In genomic region chr12:132657004-132657727, GRCh38 we compare ENCODE assay signal across 21 cellular contexts. TPM values are rescaled to one million over a fixed set of nuclear protein-coding genes. Genes with fewer than 3 reads are reported as not detected.
DNase-seq lines count a peak whose midpoint lies in the region; ATAC-seq and TF ChIP-seq lines count a peak whose summit lies in the region.
"Had no signal": no experiment of that assay in that cellular context is flagged by ENCODE, and none has a peak within 500 bp of the region (broad histone marks: within the 10 kb centered on the region; RNA-seq: fewer than 3 reads in every experiment).

No MANE protein-coding gene starts in this region.

- H3K79me2 ChIP-seq in GM23338 (replicated peaks; ENCODE audit: insufficient read depth), result no peaks in the 10 kb centered on the region
- H3K79me2 ChIP-seq in OCI-LY7 (ENCODE audit: insufficient read depth, low read depth, low read length), result no peaks in the 10 kb centered on the region

- H3K36me3 Mint-ChIP-seq in GM23338 (ENCODE audit: low read depth), result peaks cover 89% of the 10 kb centered on the region
- peaks cover 62% of the 10 kb centered on the region for H3K36me3 Mint-ChIP-seq in T-helper 2 cell treated with Interferon-gamma antibody and Interleukin-4, amounts not matched to agents 5 μg/mL and 100 μg/mL, for 36 hours (ENCODE audit: low read depth)

- H3K4me1 ChIP-seq in GM23338 (ENCODE audit: insufficient read depth) (no peaks in the 10 kb centered on the region), OCI-LY7 (ENCODE audit: insufficient read depth, low read length, poor library complexity, severe bottlenecking) (no peaks in the 10 kb centered on the region)

- H3K27ac ChIP-seq in GM23338 (ENCODE audit: low read depth) (0 out of 2 replicates have a peak overlapping the region, but pooled peaks have one; percentile 26), OCI-LY7 (ENCODE audit: low read depth, low read length, poor library complexity, severe bottlenecking) (no peak overlapping the region)
- H3K27ac ChIP-seq: SK-N-MC, thoracic aorta had no signal

- H3K27me3 Mint-ChIP-seq in GM23338 (ENCODE audit: insufficient read depth, low read depth, poor library complexity), result peaks cover 2% of the 10 kb centered on the region
- H3K27me3 Mint-ChIP-seq in T-helper 2 cell treated with Interferon-gamma antibody and Interleukin-4, amounts not matched to agents 5 μg/mL and 100 μg/mL, for 36 hours (ENCODE audit: low read depth), result no peaks in the 10 kb centered on the region
- H3K27me3 Mint-ChIP-seq: activated CD8-positive, alpha-beta T cell treated with anti-CD3 and anti-CD28 coated beads for 36 hours; CD8-positive, alpha-beta memory T cell had no signal

- H3K9me2 ChIP-seq in GM23338 (ENCODE audit: insufficient read depth), result no peaks in the 10 kb centered on the region
- no peaks in the 10 kb centered on the region for H3K9me2 ChIP-seq in OCI-LY7 (ENCODE audit: insufficient read depth, low read length)

- no peaks in the 10 kb centered on the region for H3K27me3 ChIP-seq in GM23338 (ENCODE audit: insufficient read depth)

- no peak overlapping the region for H2AFZ ChIP-seq in GM23338
- no peak overlapping the region for H2AFZ ChIP-seq in OCI-LY7 (ENCODE audit: low read length)

- H4K20me1 ChIP-seq in GM23338 (replicated peaks; ENCODE audit: insufficient read depth) (peaks cover 6% of the 10 kb centered on the region), OCI-LY7 (ENCODE audit: insufficient read depth, low read length) (no peaks in the 10 kb centered on the region)

- no peaks in the 10 kb centered on the region for H3K9me3 Mint-ChIP-seq in GM23338
- no peaks in the 10 kb centered on the region for H3K9me3 Mint-ChIP-seq in T-helper 2 cell treated with Interferon-gamma antibody and Interleukin-4, amounts not matched to agents 5 μg/mL and 100 μg/mL, for 36 hours
- H3K9me3 Mint-ChIP-seq: activated CD8-positive, alpha-beta T cell treated with anti-CD3 and anti-CD28 coated beads for 36 hours; CD8-positive, alpha-beta memory T cell; H9 had no signal

- H3F3A ChIP-seq in GM23338 (replicated peaks; ENCODE audit: low read depth), result 0 out of 2 replicates have a peak, but pooled peaks cover 12% of the 10 kb centered on the region

- POLR2A ChIA-PET in OCI-LY7 (lab: Charles Lee), result interaction anchor here (0.6 kb wide), 1 partner anchor 14 kb away, joined by 4 read pairs; no protein-coding TSS in a partner anchor

- CTCF ChIA-PET in OCI-LY7 (lab: Charles Lee; ENCODE audit: unreplicated experiment), result interaction anchor here (0.6 kb wide), 1 partner anchor 28 kb away, joined by 3 read pairs; no protein-coding TSS in a partner anchor

- no peak overlapping the region for H3K27ac Mint-ChIP-seq in GM23338
- no peak overlapping the region for H3K27ac Mint-ChIP-seq in T-helper 2 cell treated with Interferon-gamma antibody and Interleukin-4, amounts not matched to agents 5 μg/mL and 100 μg/mL, for 36 hours
- H3K27ac Mint-ChIP-seq: activated CD8-positive, alpha-beta T cell treated with anti-CD3 and anti-CD28 coated beads for 36 hours; H9 had no signal

- H3K4me1 Mint-ChIP-seq in GM23338, result no peaks in the 10 kb centered on the region
- H3K4me1 Mint-ChIP-seq in T-helper 2 cell treated with Interferon-gamma antibody and Interleukin-4, amounts not matched to agents 5 μg/mL and 100 μg/mL, for 36 hours (ENCODE audit: low read depth), result peaks cover 14% of the 10 kb centered on the region
- H3K4me1 Mint-ChIP-seq: H9 had no signal

- no peak overlapping the region for H3K4me3 Mint-ChIP-seq in GM23338
- H3K4me3 Mint-ChIP-seq in T-helper 2 cell treated with Interferon-gamma antibody and Interleukin-4, amounts not matched to agents 5 μg/mL and 100 μg/mL, for 36 hours, result no peak overlapping the region
- H3K4me3 Mint-ChIP-seq: activated CD8-positive, alpha-beta T cell treated with anti-CD3 and anti-CD28 coated beads for 36 hours; CD8-positive, alpha-beta memory T cell; H9 had no signal

- intact Hi-C loops in OCI-LY7 (cut with micrococcal nuclease; ENCODE audit: unreplicated experiment), result no loop called here

- DNase-seq in GM23338 (ENCODE audit: low spot score), result no peak
- no peak for DNase-seq in OCI-LY7 (ENCODE audit: low spot score)
- peak; percentile 1 for DNase-seq in fibroblast of villous mesenchyme (ENCODE audit: low read depth)
- DNase-seq in SW480 (ENCODE audit: low spot score), result no peak
- DNase-seq in T-helper 2 cell treated with Interferon-gamma antibody and Interleukin-4, amounts not matched to agents 5 μg/mL and 100 μg/mL, for 36 hours (ENCODE audit: low spot score), result no peak
- DNase-seq: activated CD8-positive, alpha-beta T cell treated with anti-CD3 and anti-CD28 coated beads for 36 hours; activated gamma-delta T cell treated with Interleukin-2 at 50 U/mL for 16 hours; CD8-positive, alpha-beta memory T cell; DMS53; GF-D8; H9; mesendoderm; NCI-H1417 treated with DMSO at 0.1 percent for 48 hours; stimulated activated CD4-positive, alpha-beta T cell treated with anti-CD3 and anti-CD28 coated beads, Interleukin-2, amount 100 ng/mL, for 48 hours; stimulated activated naive CD4-positive, alpha-beta T cell treated with Interleukin-2 at 50 U/mL for 16 hours; T-helper 9 cell had no signal

- BruUV-seq in OCI-LY7 (replicated peaks; lab: Mats Ljungman, UMichigan), result no TSS peak

- H3K4me3 ChIP-seq in GM23338, result no peak overlapping the region
- H3K4me3 ChIP-seq in OCI-LY7 (ENCODE audit: low read depth, low read length, poor library complexity, severe bottlenecking), result no peak overlapping the region
- H3K4me3 ChIP-seq in fibroblast of villous mesenchyme (ENCODE audit: low read depth, low read length), result no peak overlapping the region
- H3K4me3 ChIP-seq: SK-N-MC, smooth muscle cell, thoracic aorta had no signal

- TF ChIP-seq CTCF in GM23338 (conservative IDR thresholded peaks at IDR 0.05; ENCODE audit: low read depth in 2 of 2), result no peak
- 0 out of 2 replicates have a peak, but pooled peaks have one; percentile 18 for TF ChIP-seq CTCF in OCI-LY7 (conservative IDR thresholded peaks at IDR 0.05; ENCODE audit: low read length)
- no peak for TF ChIP-seq CTCF in fibroblast of villous mesenchyme (IDR thresholded peaks at IDR 0.05; ENCODE audit: insufficient read depth, low read depth, low read length)

- H3K4me2 ChIP-seq in GM23338 (no peak overlapping the region), OCI-LY7 (ENCODE audit: low read length) (no peak overlapping the region)
- H3K4me2 ChIP-seq: smooth muscle cell had no signal

- H3K36me3 ChIP-seq in GM23338 (ENCODE audit: insufficient read depth) (peaks cover 72% of the 10 kb centered on the region), OCI-LY7 (ENCODE audit: insufficient read depth, low read length) (peaks cover 99% of the 10 kb centered on the region)

- H3K9me3 ChIP-seq in OCI-LY7 (ENCODE audit: low read length), result no peaks in the 10 kb centered on the region
- H3K9me3 ChIP-seq: thoracic aorta had no signal

- no peak for ATAC-seq in GM23338
- ATAC-seq: activated CD8-positive, alpha-beta T cell treated with anti-CD3 and anti-CD28 coated beads for 36 hours had no signal

TF ChIP-seq in GM23338, 12 proteins besides CTCF, POLR2A, EP300 and RAD21 (continues in another document):
- TF ChIP-seq EZH2phosphoT487 (IDR thresholded peaks at IDR 0.05; ENCODE audit: unreplicated experiment) (no peak), ZNF331 (CRISPR knock-in tag; IDR thresholded peaks at IDR 0.05; ENCODE audit: low read depth) (no peak), POLR2AphosphoS5 (IDR thresholded peaks at IDR 0.05; ENCODE audit: low read depth) (no peak), NANOG (IDR thresholded peaks at IDR 0.05; ENCODE audit: borderline replicate concordance) (no peak), ZNF114 (CRISPR knock-in tag; IDR thresholded peaks at IDR 0.05) (no peak), CREB1 (CRISPR knock-in tag; IDR thresholded peaks at IDR 0.05; ENCODE audit: low read depth) (no peak), JUNB (IDR thresholded peaks at IDR 0.05; ENCODE audit: unreplicated experiment) (no peak)

RNA-seq across cellular contexts. Expression of gene POLE, which starts 30.0 kb away (rescaled TPM):
- 90.3 and 125 TPM in 2 replicates for total RNA-seq in GM23338 (2014; rRNA removed; shearing (Covaris generic))
- polyA plus RNA-seq in GM23338 (2016; fragmentation: Nextera tagmentation; extraction: Ambion mirVana), result 29.6 and 33.6 TPM in 2 replicates
- total RNA-seq in OCI-LY7 (2014; rRNA removed; shearing (Covaris generic)), result 157 and 159 TPM in 2 replicates
- total RNA-seq in OCI-LY7 (2022) (230 and 255 TPM in 2 replicates), fibroblast of villous mesenchyme (21.9 and 26.3 TPM in 2 replicates)

RNA-seq across cellular contexts. Expression of gene PXMP2, which starts 30.2 kb away (rescaled TPM):
- 17.3 and 17.4 TPM in 2 replicates for total RNA-seq in GM23338 (2014; rRNA removed; shearing (Covaris generic))
- 19.7 and 24.5 TPM in 2 replicates for polyA plus RNA-seq in GM23338 (2016; fragmentation: Nextera tagmentation; extraction: Ambion mirVana)
- 97.3 and 103 TPM in 2 replicates for total RNA-seq in OCI-LY7 (2014; rRNA removed; shearing (Covaris generic))
- total RNA-seq in OCI-LY7 (2022) (58.1 and 62.4 TPM in 2 replicates), fibroblast of villous mesenchyme (10.8 and 16.4 TPM in 2 replicates)

RNA-seq across cellular contexts. Expression of gene P2RX2, which starts 38.6 kb away (rescaled TPM):
- total RNA-seq in GM23338 (2014; rRNA removed; shearing (Covaris generic)), result 1.7 and 3.0 TPM in 2 replicates
- 1.1 and 2.3 TPM in 2 replicates for polyA plus RNA-seq in GM23338 (2016; fragmentation: Nextera tagmentation; extraction: Ambion mirVana)
- not detected in 2 replicates for total RNA-seq in OCI-LY7 (2014; rRNA removed; shearing (Covaris generic))
- total RNA-seq in OCI-LY7 (2022) (not detected in 2 replicates), fibroblast of villous mesenchyme (not detected in 2 replicates)
- total RNA-seq: activated CD8-positive, alpha-beta T cell treated with anti-CD3 and anti-CD28 coated beads for 36 hours; CD8-positive, alpha-beta memory T cell; NCI-H460; smooth muscle cell; thoracic aorta had no signal
- polyA plus RNA-seq: CD8-positive, alpha-beta memory T cell; smooth muscle cell had no signal

RNA-seq across cellular contexts. Expression of gene LRCOL1, which starts 46.8 kb away (rescaled TPM):
- 1.7 TPM in 1 of 2 replicates, not detected in the other for total RNA-seq in GM23338 (2014; rRNA removed; shearing (Covaris generic))
- not detected in 2 replicates for polyA plus RNA-seq in GM23338 (2016; fragmentation: Nextera tagmentation; extraction: Ambion mirVana)
- total RNA-seq in OCI-LY7 (2014; rRNA removed; shearing (Covaris generic)), result not detected in 2 replicates
- total RNA-seq in OCI-LY7 (2022) (not detected in 2 replicates), fibroblast of villous mesenchyme (0.32 TPM in 1 of 2 replicates, not detected in the other)
- total RNA-seq: activated CD8-positive, alpha-beta T cell treated with anti-CD3 and anti-CD28 coated beads for 36 hours; CD8-positive, alpha-beta memory T cell; H9; NCI-H460; omental fat pad; smooth muscle cell; thoracic aorta had no signal
- polyA plus RNA-seq: CD8-positive, alpha-beta memory T cell; smooth muscle cell had no signal

RNA-seq across cellular contexts. Expression of gene PGAM5, which starts 53.5 kb away (rescaled TPM):
- total RNA-seq in GM23338 (2014; rRNA removed; shearing (Covaris generic)), result 99.7 and 108 TPM in 2 replicates
- 31.1 and 33.0 TPM in 2 replicates for polyA plus RNA-seq in GM23338 (2016; fragmentation: Nextera tagmentation; extraction: Ambion mirVana)
- total RNA-seq in OCI-LY7 (2014; rRNA removed; shearing (Covaris generic)), result 94.9 and 97.2 TPM in 2 replicates
- 86.5 and 95.6 TPM in 2 replicates for total RNA-seq in OCI-LY7 (2022)
- total RNA-seq in fibroblast of villous mesenchyme, result 26.7 and 39.3 TPM in 2 replicates
